24 cellular contexts compared by ENCODE assay signal in the genomic region with DNA sequence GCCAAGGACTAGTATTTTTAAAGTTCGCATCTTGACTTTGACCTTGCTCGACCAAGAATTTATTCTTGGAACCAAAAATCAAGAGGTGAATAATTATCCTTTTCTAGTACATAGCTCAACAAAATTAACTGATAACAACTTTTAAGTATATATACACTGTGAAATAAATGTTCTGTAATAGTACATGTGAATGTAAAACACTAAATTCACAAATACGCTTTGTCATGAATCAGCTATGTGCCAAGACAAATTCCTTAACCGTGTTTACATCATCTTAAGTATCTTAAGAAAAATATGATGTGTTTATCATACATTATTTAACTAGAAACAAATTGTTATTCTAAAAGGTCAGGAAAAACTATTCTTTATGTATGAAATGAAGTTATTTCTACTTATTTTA.
DNase-seq lines count a peak whose midpoint lies in the region; ATAC-seq, FAIRE-seq and TF ChIP-seq lines count a peak whose summit lies in the region.
"Had no signal": no experiment of that assay in that cellular context is flagged by ENCODE, and none has a peak within 500 bp of the region (broad histone marks: within the 10 kb centered on the region; RNA-seq: fewer than 3 reads in every experiment).

No MANE protein-coding gene starts in this region.

- H3K4me3 Mint-ChIP-seq in activated T-helper 1 cell treated with anti-CD3 and anti-CD28 coated beads, Interleukin-12 subunit alpha, Interleukin-12 subunit beta, Interleukin-2, Interleukin-4 antibody, amounts not matched to agents 30 ng/mL and 10 ng/mL and 1 ng/mL, durations not matched to agents 14 hours and 24 hours and 36 hours: no peak overlapping the region
- H3K4me3 Mint-ChIP-seq: dendritic cell treated with granulocyte-macrophage colony-stimulating factor and Interleukin-4, amounts not matched to agents 40 ng/mL and 50 ng/mL, for 4 days; immature natural killer cell; natural killer cell; stimulated activated memory B cell treated with anti-CD40 and anti-IgM and Interleukin-4, amounts not matched to agents 10 μg/mL and 1 μg/mL and 100 μg/mL, for 72 hours; T-cell had no signal

- H3K9me3 Mint-ChIP-seq in activated T-helper 1 cell treated with anti-CD3 and anti-CD28 coated beads, Interleukin-12 subunit alpha, Interleukin-12 subunit beta, Interleukin-2, Interleukin-4 antibody, amounts not matched to agents 30 ng/mL and 10 ng/mL and 1 ng/mL, durations not matched to agents 14 hours and 24 hours and 36 hours: no peaks in the 10 kb centered on the region
- H3K9me3 Mint-ChIP-seq: dendritic cell treated with granulocyte-macrophage colony-stimulating factor and Interleukin-4, amounts not matched to agents 40 ng/mL and 50 ng/mL, for 4 days; immature natural killer cell; natural killer cell; stimulated activated memory B cell treated with anti-CD40 and anti-IgM and Interleukin-4, amounts not matched to agents 10 μg/mL and 1 μg/mL and 100 μg/mL, for 72 hours; T-cell had no signal

- no peak overlapping the region for H2BK5ac ChIP-seq in IMR-90 (ENCODE audit: low read depth, low read length, poor library complexity, severe bottlenecking)

- no peak overlapping the region for H2BK15ac ChIP-seq in IMR-90 (ENCODE audit: low read depth, low read length)

- no peak overlapping the region for H2BK20ac ChIP-seq in IMR-90 (ENCODE audit: low read depth, low read length)

- no peak overlapping the region for H2AK5ac ChIP-seq in IMR-90 (ENCODE audit: low read depth, low read length)

- H4K91ac ChIP-seq in IMR-90 (ENCODE audit: insufficient read depth, low read depth, low read length): no peak overlapping the region

- H3K79me1 ChIP-seq in IMR-90 (ENCODE audit: low read depth in 1 of 2, low read length in 2 of 2): peaks cover 3 to 6% of the 10 kb centered on the region in 2 experiments; a peak in 1 of 4 replicates

- H3K27me3 Mint-ChIP-seq in activated T-helper 1 cell treated with anti-CD3 and anti-CD28 coated beads, Interleukin-12 subunit alpha, Interleukin-12 subunit beta, Interleukin-2, Interleukin-4 antibody, amounts not matched to agents 30 ng/mL and 10 ng/mL and 1 ng/mL, durations not matched to agents 14 hours and 24 hours and 36 hours (ENCODE audit: insufficient read depth): no peaks in the 10 kb centered on the region
- H3K27me3 Mint-ChIP-seq: dendritic cell treated with granulocyte-macrophage colony-stimulating factor and Interleukin-4, amounts not matched to agents 40 ng/mL and 50 ng/mL, for 4 days; stimulated activated memory B cell treated with anti-CD40 and anti-IgM and Interleukin-4, amounts not matched to agents 10 μg/mL and 1 μg/mL and 100 μg/mL, for 72 hours; T-cell had no signal

- H3K4me2 ChIP-seq in IMR-90 (ENCODE audit: low read depth, low read length) (no peak overlapping the region), OCI-LY7 (ENCODE audit: low read length) (no peak overlapping the region)

- ATAC-seq in IMR-90 (ENCODE audit: low read depth): peak; percentile 22
- ATAC-seq: gastrocnemius medialis; natural killer cell; pancreas; stimulated activated memory B cell treated with anti-CD40 and anti-IgM and Interleukin-4, amounts not matched to agents 10 μg/mL and 1 μg/mL and 100 μg/mL, for 72 hours; T-cell had no signal

- in situ Hi-C loops in IMR-90 (cut with MboI; ENCODE audit: low sequenced_read_pairs): loop anchor here (25.0 kb wide), 1 partner anchor 345 kb away; no protein-coding TSS in a partner anchor

- H4K8ac ChIP-seq in IMR-90 (ENCODE audit: low read depth in 2 of 2, low read length in 2 of 2): 0 out of 4 replicates have a peak overlapping the region, but pooled peaks of 1 of the 2 experiments have one; percentile 57

- H3K27ac Mint-ChIP-seq in activated T-helper 1 cell treated with anti-CD3 and anti-CD28 coated beads, Interleukin-12 subunit alpha, Interleukin-12 subunit beta, Interleukin-2, Interleukin-4 antibody, amounts not matched to agents 30 ng/mL and 10 ng/mL and 1 ng/mL, durations not matched to agents 14 hours and 24 hours and 36 hours: no peak overlapping the region
- H3K27ac Mint-ChIP-seq: dendritic cell treated with granulocyte-macrophage colony-stimulating factor and Interleukin-4, amounts not matched to agents 40 ng/mL and 50 ng/mL, for 4 days; immature natural killer cell; stimulated activated memory B cell treated with anti-CD40 and anti-IgM and Interleukin-4, amounts not matched to agents 10 μg/mL and 1 μg/mL and 100 μg/mL, for 72 hours; T-cell had no signal

- H4K20me1 ChIP-seq in IMR-90 (ENCODE audit: insufficient read depth, low read length) (no peaks in the 10 kb centered on the region), OCI-LY7 (ENCODE audit: insufficient read depth, low read length) (no peaks in the 10 kb centered on the region)

- H3K79me2 ChIP-seq in ACC112 (ENCODE audit: control insufficient read depth, insufficient read depth, low read length, unreplicated experiment): no peaks in the 10 kb centered on the region
- H3K79me2 ChIP-seq in OCI-LY7 (ENCODE audit: insufficient read depth, low read depth, low read length): no peaks in the 10 kb centered on the region

- no peak overlapping the region for H3K4ac ChIP-seq in IMR-90 (ENCODE audit: low read depth, low read length)

- H3K4me1 ChIP-seq in ACC112 (ENCODE audit: control insufficient read depth, insufficient read depth, low read length, unreplicated experiment) (peaks cover 50% of the 10 kb centered on the region), IMR-90 (ENCODE audit: control insufficient read depth, insufficient read depth, low read length) (peaks cover 6% of the 10 kb centered on the region), Peyer's patch (no peaks in the 10 kb centered on the region), OCI-LY7 (ENCODE audit: insufficient read depth, low read length, poor library complexity, severe bottlenecking) (no peaks in the 10 kb centered on the region)
- H3K4me1 ChIP-seq: adrenal gland, gastrocnemius medialis, pancreas, suprapubic skin had no signal

- H4K5ac ChIP-seq in IMR-90 (ENCODE audit: low read depth, low read length): no peak overlapping the region

- no peaks in the 10 kb centered on the region for H3K9me2 ChIP-seq in OCI-LY7 (ENCODE audit: insufficient read depth, low read length)

- H3K4me1 Mint-ChIP-seq in activated T-helper 1 cell treated with anti-CD3 and anti-CD28 coated beads, Interleukin-12 subunit alpha, Interleukin-12 subunit beta, Interleukin-2, Interleukin-4 antibody, amounts not matched to agents 30 ng/mL and 10 ng/mL and 1 ng/mL, durations not matched to agents 14 hours and 24 hours and 36 hours (ENCODE audit: low read depth): peaks cover 4% of the 10 kb centered on the region
- H3K4me1 Mint-ChIP-seq: immature natural killer cell; natural killer cell; stimulated activated memory B cell treated with anti-CD40 and anti-IgM and Interleukin-4, amounts not matched to agents 10 μg/mL and 1 μg/mL and 100 μg/mL, for 72 hours had no signal

- H3K18ac ChIP-seq in IMR-90 (ENCODE audit: low read depth, low read length): no peak overlapping the region

- no CpG with 5 or more reads among the region's 4 CpGs for WGBS in IMR-90 (ENCODE audit: extremely low coverage in 2 of 2, insufficient read length in 1 of 2), 2 experiments

- H3K36me3 Mint-ChIP-seq in activated T-helper 1 cell treated with anti-CD3 and anti-CD28 coated beads, Interleukin-12 subunit alpha, Interleukin-12 subunit beta, Interleukin-2, Interleukin-4 antibody, amounts not matched to agents 30 ng/mL and 10 ng/mL and 1 ng/mL, durations not matched to agents 14 hours and 24 hours and 36 hours (ENCODE audit: low read depth): peaks cover 11% of the 10 kb centered on the region
- H3K36me3 Mint-ChIP-seq: natural killer cell had no signal

- BruUV-seq in IMR-90 (replicated peaks; lab: Mats Ljungman, UMichigan): no TSS peak
- no TSS peak for BruUV-seq in OCI-LY7 (replicated peaks; lab: Mats Ljungman, UMichigan)

- dilution Hi-C loops in IMR-90 (cut with HindIII; ENCODE audit: low sequenced_read_pairs, unreplicated experiment): no loop called here

- no peak for TF ChIP-seq CTCF in IMR-90 (conservative IDR thresholded peaks at IDR 0.05; ENCODE audit: low read depth, low read length)
- no peak for TF ChIP-seq CTCF in cardiac fibroblast (IDR thresholded peaks at IDR 0.05; ENCODE audit: low read depth, low read length)
- TF ChIP-seq CTCF in fibroblast of villous mesenchyme (IDR thresholded peaks at IDR 0.05; ENCODE audit: insufficient read depth, low read depth, low read length): no peak
- TF ChIP-seq CTCF in Peyer's patch (IDR thresholded peaks at IDR 0.05): no peak
- no peak for TF ChIP-seq CTCF in OCI-LY7 (conservative IDR thresholded peaks at IDR 0.05; ENCODE audit: low read length)

- H3K23ac ChIP-seq in IMR-90 (ENCODE audit: low read depth, low read length): no peak overlapping the region

- no peak overlapping the region for H2AK9ac ChIP-seq in IMR-90 (replicated peaks; ENCODE audit: low read depth, low read length, poor library complexity)

- TF ChIP-seq RAD21 in IMR-90 (IDR thresholded peaks at IDR 0.05; ENCODE audit: low read length): no peak

- TF ChIP-seq POLR2A in IMR-90 (IDR thresholded peaks at IDR 0.05; ENCODE audit: low read depth, low read length): no peak
- TF ChIP-seq POLR2A in Peyer's patch (IDR thresholded peaks at IDR 0.05): no peak

- POLR2A ChIA-PET in IMR-90 (lab: Charles Lee; ENCODE audit: unreplicated experiment): no interaction called here
- POLR2A ChIA-PET in OCI-LY7 (lab: Charles Lee): interaction anchor here (0.6 kb wide), 1 partner anchor 64 kb away, joined by 3 read pairs; no protein-coding TSS in a partner anchor

- H3K27ac ChIP-seq in ACC112 (ENCODE audit: low read depth, low read length): peak overlapping the region; percentile 86
- H3K27ac ChIP-seq in IMR-90 (ENCODE audit: insufficient read depth, low read length): peak overlapping the region; percentile 54; the same call in 1 of the 2 replicates
- no peak overlapping the region for H3K27ac ChIP-seq in Peyer's patch
- H3K27ac ChIP-seq in OCI-LY7 (ENCODE audit: low read depth, low read length, poor library complexity, severe bottlenecking): no peak overlapping the region
- H3K27ac ChIP-seq: adrenal gland, gastrocnemius medialis, pancreas, suprapubic skin had no signal

- H2AFZ ChIP-seq in ACC112 (ENCODE audit: low read length, unreplicated experiment): no peak overlapping the region
- H2AFZ ChIP-seq in IMR-90 (replicated peaks; ENCODE audit: low read length, poor library complexity): no peak overlapping the region
- no peak overlapping the region for H2AFZ ChIP-seq in OCI-LY7 (ENCODE audit: low read length)

- DNase-seq in IMR-90 (peak; percentile 83), cardiac fibroblast (ENCODE audit: low read depth in 2 of 2) (peak; percentile 70 to 92), fibroblast of villous mesenchyme (ENCODE audit: low read depth) (peak; percentile 76), Peyer's patch (no peak), OCI-LY7 (ENCODE audit: low spot score) (no peak), GM19239 (ENCODE audit: insufficient read length, low spot score) (no peak)
- DNase-seq in activated T-helper 1 cell treated with anti-CD3 and anti-CD28 coated beads, Interleukin-12 subunit alpha, Interleukin-12 subunit beta, Interleukin-2, Interleukin-4 antibody, amounts not matched to agents 30 ng/mL and 10 ng/mL and 1 ng/mL, durations not matched to agents 14 hours and 24 hours and 36 hours (ENCODE audit: low spot score): no peak
- DNase-seq: activated CD4-positive, alpha-beta T cell treated with anti-CD3 and anti-CD28 coated beads for 1 hour; adrenal gland; gastrocnemius medialis; hippocampal formation; immature natural killer cell; natural killer cell; NCI-H2081 treated with DMSO at 0.1 percent for 48 hours; pancreas; SIG-M5; stimulated activated CD4-positive, alpha-beta T cell treated with anti-CD3 and anti-CD28 coated beads, Interleukin-4, amount 100 ng/mL, for 1 hour; T-cell had no signal

- H3K4me3 ChIP-seq in ACC112 (ENCODE audit: low read depth, low read length) (no peak overlapping the region), IMR-90 (ENCODE audit: insufficient read depth, low read depth, low read length) (no peak overlapping the region), cardiac fibroblast (replicated peaks in 1 of 2; ENCODE audit: low read depth in 2 of 2, low read length in 2 of 2) (no peak overlapping the region), fibroblast of villous mesenchyme (ENCODE audit: low read depth, low read length) (no peak overlapping the region), Peyer's patch (no peak overlapping the region), OCI-LY7 (ENCODE audit: low read depth, low read length, poor library complexity, severe bottlenecking) (no peak overlapping the region)
- H3K4me3 ChIP-seq: adrenal gland, gastrocnemius medialis, MG63, pancreas, suprapubic skin had no signal

- no peak overlapping the region for H3K14ac ChIP-seq in IMR-90 (replicated peaks; ENCODE audit: low read depth, low read length)

- H3K9me3 ChIP-seq in IMR-90 (ENCODE audit: control insufficient read depth, insufficient read depth, low read length) (no peaks in the 10 kb centered on the region), Peyer's patch (no peaks in the 10 kb centered on the region), OCI-LY7 (ENCODE audit: low read length) (no peaks in the 10 kb centered on the region)
- H3K9me3 ChIP-seq: adrenal gland, gastrocnemius medialis, MG63, pancreas, suprapubic skin had no signal

- H3K27me3 ChIP-seq in ACC112 (ENCODE audit: insufficient read depth, low read length) (no peaks in the 10 kb centered on the region), IMR-90 (ENCODE audit: control insufficient read depth, insufficient read depth, low read length) (no peaks in the 10 kb centered on the region), Peyer's patch (no peaks in the 10 kb centered on the region)
- H3K27me3 ChIP-seq: adrenal gland, gastrocnemius medialis, MG63, pancreas, suprapubic skin had no signal

- intact Hi-C loops in IMR-90 (cut with micrococcal nuclease) (no loop called here), OCI-LY7 (cut with micrococcal nuclease; ENCODE audit: unreplicated experiment) (no loop called here)
- intact Hi-C loops in activated T-helper 1 cell treated with anti-CD3 and anti-CD28 coated beads, Interleukin-12 subunit alpha, Interleukin-12 subunit beta, Interleukin-2, Interleukin-4 antibody, amounts not matched to agents 30 ng/mL and 10 ng/mL and 1 ng/mL, durations not matched to agents 14 hours and 24 hours and 36 hours (cut with micrococcal nuclease): no loop called here

- FAIRE-seq in GM19239 (lab: Jason Lieb, UNC): no peak
- FAIRE-seq: D721Med, pancreas had no signal

- H3K9me1 ChIP-seq in IMR-90 (ENCODE audit: insufficient read depth, low read length): peaks cover 15% of the 10 kb centered on the region

- CTCF ChIA-PET in IMR-90 (lab: Yijun Ruan, JAX) (interaction anchor here (1.2 kb wide), 1 partner anchor 12 kb away, joined by 3 read pairs; no protein-coding TSS in a partner anchor), OCI-LY7 (lab: Charles Lee; ENCODE audit: unreplicated experiment) (interaction anchor here (0.9 kb wide), 1 partner anchor 16 kb away, joined by 3 read pairs; no protein-coding TSS in a partner anchor)

- H3K36me3 ChIP-seq in ACC112 (ENCODE audit: insufficient read depth, low read length): peaks cover 9% of the 10 kb centered on the region; the same call in 1 of the 2 replicates
- H3K36me3 ChIP-seq in IMR-90 (ENCODE audit: control insufficient read depth, insufficient read depth, low read length): peaks cover 11% of the 10 kb centered on the region
- peaks cover 0 to 28% (median 0%) of the 10 kb centered on the region in 3 donors for H3K36me3 ChIP-seq in Peyer's patch
- H3K36me3 ChIP-seq in OCI-LY7 (ENCODE audit: insufficient read depth, low read length): peaks cover 22% of the 10 kb centered on the region

- no peak overlapping the region for H3K56ac ChIP-seq in IMR-90 (ENCODE audit: extremely low read depth, insufficient read depth, low read length)

- no peak overlapping the region for H3K9ac ChIP-seq in IMR-90 (ENCODE audit: low read depth, low read length)

- no peak overlapping the region for H2BK120ac ChIP-seq in IMR-90 (ENCODE audit: low read depth, low read length)

Comparison
In these comparisons a context has a peak if more than half of its experiments do, and no peak if none do; other contexts are left out.
1. H3K27ac ChIP-seq: peak in ACC112 (single experiment) and IMR-90 (single experiment); none in Peyer's patch (0 of 4) and OCI-LY7 (single experiment).
2. DNase-seq: peak in IMR-90 (single experiment), cardiac fibroblast (2 of 2) and fibroblast of villous mesenchyme (single experiment); none in Peyer's patch (0 of 3), OCI-LY7 (single experiment), activated T-helper 1 cell treated with anti-CD3 and anti-CD28 coated beads, Interleukin-12 subunit alpha, Interleukin-12 subunit beta, Interleukin-2, Interleukin-4 antibody, amounts not matched to agents 30 ng/mL and 10 ng/mL and 1 ng/mL, durations not matched to agents 14 hours and 24 hours and 36 hours (single experiment) and GM19239 (single experiment).